In genomic region chr6:84623956-84624680, GRCh38 we compare ENCODE assay signal across 1 cellular context.
A peak's percentile ranks its signal among the peaks of the same experiment; 100 is the strongest.
TF ChIP-seq lines count a peak whose summit lies in the region.

No MANE protein-coding gene starts in this region.

TF ChIP-seq in SK-N-SH, 30 proteins besides CTCF, POLR2A, EP300 and RAD21 (continued from another document):
- TF ChIP-seq REST (IDR thresholded peaks at IDR 0.05; ENCODE audit: low read depth, low read length): no peak
- TF ChIP-seq JUND (IDR thresholded peaks at IDR 0.05): peak; percentile 72
- TF ChIP-seq ZBTB33 (IDR thresholded peaks at IDR 0.05; ENCODE audit: borderline replicate concordance, low read depth): no peak
- no peak for TF ChIP-seq MAX (IDR thresholded peaks at IDR 0.05; ENCODE audit: low read depth)
- TF ChIP-seq GABPA (IDR thresholded peaks at IDR 0.05; ENCODE audit: low read depth): no peak
- TF ChIP-seq FOXJ3 (CRISPR knock-in tag; IDR thresholded peaks at IDR 0.05): no peak
- no peak for TF ChIP-seq ELF1 (IDR thresholded peaks at IDR 0.05)
TF ChIP-seq in SK-N-SH: peak in this region for 8.
